Comparison of ENCODE assay signal across 9 cellular contexts in genomic region chr22:36197601-36198146, GRCh38. TPM values are rescaled to one million over a fixed set of nuclear protein-coding genes. Genes with fewer than 3 reads are reported as not detected.
A peak's percentile ranks its signal among the peaks of the same experiment; 100 is the strongest.
DNase-seq lines count a peak whose midpoint lies in the region; ATAC-seq and TF ChIP-seq lines count a peak whose summit lies in the region.
"Had no signal": no experiment of that assay in that cellular context is flagged by ENCODE, and none has a peak within 500 bp of the region (broad histone marks: within the 10 kb centered on the region; RNA-seq: fewer than 3 reads in every experiment).

No MANE protein-coding gene starts in this region.

- TF ChIP-seq POLR2A in testis (IDR thresholded peaks at IDR 0.05): no peak

- TF ChIP-seq CTCF in liver (IDR thresholded peaks at IDR 0.05; ENCODE audit: low read depth, low read length, missing input control): no peak
- TF ChIP-seq CTCF in testis (IDR thresholded peaks at IDR 0.05): no peak
- no peak for TF ChIP-seq CTCF in dorsolateral prefrontal cortex (IDR thresholded peaks at IDR 0.05 in 54 of 56, conservative IDR thresholded peaks at IDR 0.05 in 2 of 56; ENCODE audit: low read depth in 1 of 56, partially characterized antibody in 56 of 56)

- no peaks in the 10 kb centered on the region for H3K36me3 Mint-ChIP-seq in activated CD4-positive, alpha-beta T cell treated with anti-CD3 and anti-CD28 coated beads, Interleukin-2, amount 10 ng/mL, durations not matched to agents 24 days and 14 days (ENCODE audit: low read depth)
- no peaks in the 10 kb centered on the region for H3K36me3 Mint-ChIP-seq in activated CD8-positive, alpha-beta T cell treated with anti-CD3 and anti-CD28 coated beads, Interleukin-2, amount 10 ng/mL, durations not matched to agents 7 days and 5 days (ENCODE audit: low read depth)

- peak overlapping the region; percentile 43 for H3K27ac Mint-ChIP-seq in activated CD4-positive, alpha-beta T cell treated with anti-CD3 and anti-CD28 coated beads, Interleukin-2, amount 10 ng/mL, durations not matched to agents 24 days and 14 days
- peak overlapping the region; percentile 76 for H3K27ac Mint-ChIP-seq in activated CD8-positive, alpha-beta T cell treated with anti-CD3 and anti-CD28 coated beads, Interleukin-2, amount 10 ng/mL, durations not matched to agents 7 days and 5 days

- no peaks in the 10 kb centered on the region for H3K9me3 ChIP-seq in liver (ENCODE audit: control insufficient read depth in 4 of 4, low read length in 3 of 4)
- no peaks in the 10 kb centered on the region for H3K9me3 ChIP-seq in testis

- CTCF ChIA-PET in activated CD8-positive, alpha-beta T cell treated with anti-CD3 and anti-CD28 coated beads, Interleukin-2, amount 10 ng/mL, durations not matched to agents 7 days and 5 days (lab: Charles Lee): interaction anchor here (0.6 to 3.2 kb wide), 10 partner anchors 14 to 289 kb away, joined by 3 to 16 read pairs (median 4); partner anchors contain the start of gene APOL2

- H3K27me3 Mint-ChIP-seq in activated CD4-positive, alpha-beta T cell treated with anti-CD3 and anti-CD28 coated beads, Interleukin-2, amount 10 ng/mL, durations not matched to agents 24 days and 14 days: peaks cover 7% of the 10 kb centered on the region
- no peaks in the 10 kb centered on the region for H3K27me3 Mint-ChIP-seq in activated CD8-positive, alpha-beta T cell treated with anti-CD3 and anti-CD28 coated beads, Interleukin-2, amount 10 ng/mL, durations not matched to agents 7 days and 5 days (ENCODE audit: low read depth)

- H3K27ac ChIP-seq in liver (ENCODE audit: low read depth in 1 of 2, low read length in 2 of 2): peak overlapping the region; percentile 4 to 40
- peak overlapping the region; percentile 24 to 56 for H3K27ac ChIP-seq in testis
- H3K27ac ChIP-seq in dorsolateral prefrontal cortex: peak overlapping the region in 11 of 59 donors; percentile 6 to 51 (median 27)

- H3K36me3 ChIP-seq in liver (ENCODE audit: control insufficient read depth in 4 of 4, insufficient read depth in 3 of 4, low read depth in 1 of 4, low read length in 3 of 4) (no peaks in the 10 kb centered on the region), testis (ENCODE audit: low read depth, missing control alignments) (no peaks in the 10 kb centered on the region)

- H3K4me1 ChIP-seq in liver (ENCODE audit: control insufficient read depth in 4 of 4, insufficient read depth in 4 of 4, low read length in 3 of 4) (peaks cover 2 to 48% (median 31%) of the 10 kb centered on the region in 4 donors), testis (peaks cover 22% of the 10 kb centered on the region)

- TF ChIP-seq RAD21 in liver (IDR thresholded peaks at IDR 0.05): no peak

- peak; percentile 43 for ATAC-seq in activated CD8-positive, alpha-beta T cell treated with anti-CD3 and anti-CD28 coated beads, Interleukin-2, amount 10 ng/mL, durations not matched to agents 7 days and 5 days
- ATAC-seq in GM18870 (IDR thresholded peaks at IDR 0.05; ENCODE audit: unreplicated experiment): no peak
- ATAC-seq in GM18858 (IDR thresholded peaks at IDR 0.05; ENCODE audit: unreplicated experiment): no peak

- no peaks in the 10 kb centered on the region for H3K9me3 Mint-ChIP-seq in activated CD4-positive, alpha-beta T cell treated with anti-CD3 and anti-CD28 coated beads, Interleukin-2, amount 10 ng/mL, durations not matched to agents 24 days and 14 days
- H3K9me3 Mint-ChIP-seq in activated CD8-positive, alpha-beta T cell treated with anti-CD3 and anti-CD28 coated beads, Interleukin-2, amount 10 ng/mL, durations not matched to agents 7 days and 5 days (ENCODE audit: insufficient read depth): no peaks in the 10 kb centered on the region
- H3K9me3 Mint-ChIP-seq: CD8-positive, alpha-beta memory T cell had no signal

- H3K27me3 ChIP-seq in liver (ENCODE audit: control insufficient read depth in 4 of 4, insufficient read depth in 4 of 4, low read length in 3 of 4) (no peaks in the 10 kb centered on the region), testis (no peaks in the 10 kb centered on the region), dorsolateral prefrontal cortex (no peaks in the 10 kb centered on the region)

- H3K4me3 Mint-ChIP-seq in activated CD4-positive, alpha-beta T cell treated with anti-CD3 and anti-CD28 coated beads, Interleukin-2, amount 10 ng/mL, durations not matched to agents 24 days and 14 days: peak overlapping the region; percentile 7
- peak overlapping the region; percentile 13 for H3K4me3 Mint-ChIP-seq in activated CD8-positive, alpha-beta T cell treated with anti-CD3 and anti-CD28 coated beads, Interleukin-2, amount 10 ng/mL, durations not matched to agents 7 days and 5 days
- H3K4me3 Mint-ChIP-seq: CD8-positive, alpha-beta memory T cell had no signal

- no peak overlapping the region for H3K4me3 ChIP-seq in liver (ENCODE audit: low read depth in 1 of 3, low read length in 3 of 3)
- H3K4me3 ChIP-seq in testis: no peak overlapping the region
- H3K4me3 ChIP-seq in dorsolateral prefrontal cortex: no peak overlapping the region

- H3K4me1 Mint-ChIP-seq in activated CD4-positive, alpha-beta T cell treated with anti-CD3 and anti-CD28 coated beads, Interleukin-2, amount 10 ng/mL, durations not matched to agents 24 days and 14 days: peaks cover 22% of the 10 kb centered on the region
- H3K4me1 Mint-ChIP-seq in activated CD8-positive, alpha-beta T cell treated with anti-CD3 and anti-CD28 coated beads, Interleukin-2, amount 10 ng/mL, durations not matched to agents 7 days and 5 days (ENCODE audit: low read depth): peaks cover 67% of the 10 kb centered on the region

- POLR2A ChIA-PET in activated CD8-positive, alpha-beta T cell treated with anti-CD3 and anti-CD28 coated beads, Interleukin-2, amount 10 ng/mL, durations not matched to agents 7 days and 5 days (lab: Charles Lee): interaction anchor here (0.5 to 0.6 kb wide), 2 partner anchors 13 to 1103 kb away, joined by 3 read pairs; no protein-coding TSS in a partner anchor

- DNase-seq in activated CD4-positive, alpha-beta T cell treated with anti-CD3 and anti-CD28 coated beads, Interleukin-2, amount 10 ng/mL, durations not matched to agents 24 days and 14 days: no peak
- DNase-seq in activated CD4-positive, alpha-beta T cell treated with anti-CD3 and anti-CD28 coated beads for 1 hour: no peak
- peak; percentile 47 for DNase-seq in activated CD8-positive, alpha-beta T cell treated with anti-CD3 and anti-CD28 coated beads, Interleukin-2, amount 10 ng/mL, durations not matched to agents 7 days and 5 days
- DNase-seq in testis (peak; percentile 61), dorsolateral prefrontal cortex (no peak)
- DNase-seq: CD8-positive, alpha-beta memory T cell had no signal

- intact Hi-C loops in activated CD4-positive, alpha-beta T cell treated with anti-CD3 and anti-CD28 coated beads, Interleukin-2, amount 10 ng/mL, durations not matched to agents 24 days and 14 days (cut with micrococcal nuclease): no loop called here
- intact Hi-C loops in testis (cut with DNase I; ENCODE audit: low total_unique reads) (loop anchor here (10.0 kb wide), 1 partner anchor 87 kb away; no protein-coding TSS in a partner anchor), dorsolateral prefrontal cortex (cut with DNase I) (loop anchor here in 1 of 2 donors (5.0 kb wide), 2 partner anchors 40 to 90 kb away; partner anchors contain the start of gene APOL2)

- no peak overlapping the region for H3K9ac ChIP-seq in liver (ENCODE audit: low read depth in 1 of 2, low read length in 2 of 2)

- 47% methylated on average over 7 of the region's 7 CpGs for WGBS in liver
- 60 to 74% methylated on average over 7 of the region's 7 CpGs for WGBS in testis, 2 donors

TF ChIP-seq in liver, 16 proteins besides CTCF, POLR2A, EP300 and RAD21 (continues in another document):
- no peak for TF ChIP-seq FOXA1 (IDR thresholded peaks at IDR 0.05)
- no peak for TF ChIP-seq YY1 (IDR thresholded peaks at IDR 0.05)
- no peak for TF ChIP-seq FOXA2 (IDR thresholded peaks at IDR 0.05)

RNA-seq across cellular contexts. Expression of gene APOL4, which starts 3.9 kb away (rescaled TPM):
- total RNA-seq in activated CD4-positive, alpha-beta T cell treated with anti-CD3 and anti-CD28 coated beads, Interleukin-2, amount 10 ng/mL, durations not matched to agents 24 days and 14 days: 0.17 TPM in 1 of 2 replicates, not detected in the other
- 1 to 10 TPM; 6.9 to 8.5 TPM for total RNA-seq in activated CD8-positive, alpha-beta T cell treated with anti-CD3 and anti-CD28 coated beads, Interleukin-2, amount 10 ng/mL, durations not matched to agents 7 days and 5 days
- total RNA-seq in liver (1 to 10 TPM; 1.5 to 2.3 TPM), testis (1 to 10 TPM in 1 of 2 donors, under 1 TPM in 1; 0.55 to 4.3 TPM), dorsolateral prefrontal cortex (10 to 100 TPM in 7 of 120 experiments, 1 to 10 TPM in 68, under 1 TPM in 42, not detected in 3; 0.15 to 24.1 (median 1.5) TPM)
- polyA plus RNA-seq in liver (1 to 10 TPM in 1 of 2 donors, under 1 TPM in 1; 0.59 to 2.2 TPM), testis (ENCODE audit: insufficient read depth, low read depth, low replicate concordance) (4.3 TPM)
- polyA plus RNA-seq: CD8-positive, alpha-beta memory T cell had no signal

RNA-seq across cellular contexts. Expression of gene APOL3, which starts 37.1 kb away (rescaled TPM):
- 42.2 and 44.8 TPM in 2 replicates for total RNA-seq in activated CD4-positive, alpha-beta T cell treated with anti-CD3 and anti-CD28 coated beads, Interleukin-2, amount 10 ng/mL, durations not matched to agents 24 days and 14 days
- 10 to 100 TPM; 77.1 to 80.2 TPM for total RNA-seq in activated CD8-positive, alpha-beta T cell treated with anti-CD3 and anti-CD28 coated beads, Interleukin-2, amount 10 ng/mL, durations not matched to agents 7 days and 5 days
- 10 to 100 TPM; 11.4 to 34.5 TPM for total RNA-seq in liver
- 10 to 100 TPM in 1 of 2 donors, 1 to 10 TPM in 1; 7.2 to 12.2 TPM for polyA plus RNA-seq in liver
- 10 to 100 TPM; 10.6 to 13.6 TPM for total RNA-seq in testis
- 20.9 TPM for polyA plus RNA-seq in testis (ENCODE audit: insufficient read depth, low read depth, low replicate concordance)
- total RNA-seq in dorsolateral prefrontal cortex: 10 to 100 TPM in 78 of 120 experiments, 1 to 10 TPM in 42; 4.8 to 24.3 (median 11.7) TPM

RNA-seq across cellular contexts. Expression of gene APOL2, which starts 41.7 kb away (rescaled TPM):
- 52.0 and 58.6 TPM in 2 replicates for total RNA-seq in activated CD4-positive, alpha-beta T cell treated with anti-CD3 and anti-CD28 coated beads, Interleukin-2, amount 10 ng/mL, durations not matched to agents 24 days and 14 days
- total RNA-seq in activated CD8-positive, alpha-beta T cell treated with anti-CD3 and anti-CD28 coated beads, Interleukin-2, amount 10 ng/mL, durations not matched to agents 7 days and 5 days: 10 to 100 TPM; 62.4 TPM
- 10 to 100 TPM; 14.3 to 77.2 TPM for total RNA-seq in liver
- 10 to 100 TPM; 20.0 to 23.4 TPM for polyA plus RNA-seq in liver
- 10 to 100 TPM; 19.5 to 34.5 TPM for total RNA-seq in testis
- polyA plus RNA-seq in testis (ENCODE audit: insufficient read depth, low read depth, low replicate concordance): 16.6 TPM
- total RNA-seq in dorsolateral prefrontal cortex: 100 to 1,000 TPM in 62 of 120 experiments, 10 to 100 TPM in 58; 41.2 to 167 (median 101) TPM

RNA-seq across cellular contexts. Expression of gene APOL1, which starts 55.3 kb away (rescaled TPM):
- 36.2 and 37.3 TPM in 2 replicates for total RNA-seq in activated CD4-positive, alpha-beta T cell treated with anti-CD3 and anti-CD28 coated beads, Interleukin-2, amount 10 ng/mL, durations not matched to agents 24 days and 14 days
- total RNA-seq in activated CD8-positive, alpha-beta T cell treated with anti-CD3 and anti-CD28 coated beads, Interleukin-2, amount 10 ng/mL, durations not matched to agents 7 days and 5 days: 10 to 100 TPM; 37.4 to 38.2 TPM
- total RNA-seq in liver (100 to 1,000 TPM in 1 of 2 donors, 1 to 10 TPM in 1; 7.7 to 129 TPM), testis (1 to 10 TPM; 5.0 to 9.4 TPM), dorsolateral prefrontal cortex (10 to 100 TPM in 24 of 120 experiments, 1 to 10 TPM in 96; 2.7 to 21.4 (median 7.3) TPM)
- polyA plus RNA-seq in liver (10 to 100 TPM; 57.7 to 61.3 TPM), testis (ENCODE audit: insufficient read depth, low read depth, low replicate concordance) (24.4 TPM)

Comparison
In these comparisons a context has a peak if more than half of its experiments do, and no peak if none do; other contexts are left out.
1. DNase-seq: peak in activated CD8-positive, alpha-beta T cell treated with anti-CD3 and anti-CD28 coated beads, Interleukin-2, amount 10 ng/mL, durations not matched to agents 7 days and 5 days (single experiment) and testis (single experiment); none in activated CD4-positive, alpha-beta T cell treated with anti-CD3 and anti-CD28 coated beads, Interleukin-2, amount 10 ng/mL, durations not matched to agents 24 days and 14 days (single experiment), activated CD4-positive, alpha-beta T cell treated with anti-CD3 and anti-CD28 coated beads for 1 hour (single experiment) and dorsolateral prefrontal cortex (0 of 10).